ENCODE assay signal across 26 cellular contexts in the genomic region with DNA sequence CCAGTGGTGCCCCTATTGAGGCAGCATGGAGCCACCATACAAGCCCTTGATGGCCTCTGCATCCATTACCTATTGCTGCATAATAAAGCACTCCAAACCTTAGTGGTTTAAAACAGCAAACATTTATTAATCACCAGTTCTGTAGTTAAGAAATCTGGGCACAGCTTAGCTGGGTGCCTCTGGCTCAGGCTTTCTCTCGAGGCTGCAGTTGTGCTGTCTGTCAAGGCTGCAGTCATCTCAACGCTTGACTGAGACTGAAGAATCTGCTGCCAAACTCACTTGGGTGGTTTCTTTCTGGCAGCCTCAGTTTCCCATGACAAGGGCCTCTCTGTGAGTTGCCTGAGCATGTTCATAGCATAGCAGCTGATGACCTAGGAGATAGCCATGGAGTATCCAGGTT.
"Had no signal": no experiment of that assay in that cellular context is flagged by ENCODE, and none has a peak within 500 bp of the region (broad histone marks: within the 10 kb centered on the region; RNA-seq: fewer than 3 reads in every experiment).

No MANE protein-coding gene starts in this region.

- H3K4me1 Mint-ChIP-seq: stimulated activated naive B cell treated with anti-CD40 and anti-IgM and Interleukin-4, amounts not matched to agents 10 μg/mL and 1 μg/mL and 100 μg/mL, for 72 hours had no signal

- H3K4me3 Mint-ChIP-seq: central memory CD8-positive, alpha-beta T cell; natural killer cell; stimulated activated naive B cell treated with anti-CD40 and anti-IgM and Interleukin-4, amounts not matched to agents 10 μg/mL and 1 μg/mL and 100 μg/mL, for 72 hours; stimulated activated naive CD8-positive, alpha-beta T cell treated with anti-CD3 and anti-CD28 coated beads, Interleukin-15, Interleukin-2, amounts not matched to agents 100 ng/mL and 50 ng/mL, for 24 hours had no signal

- H3K4me2 ChIP-seq: hepatocyte had no signal

- H3K9me3 ChIP-seq: colonic mucosa, gastroesophageal sphincter, heart left ventricle, lower lobe of right lung, neutrophil, pancreas, right atrium auricular region, sigmoid colon, spleen, thoracic aorta, transverse colon, upper lobe of right lung, uterus had no signal

- H3K36me3 Mint-ChIP-seq: natural killer cell; stimulated activated naive B cell treated with anti-CD40 and anti-IgM and Interleukin-4, amounts not matched to agents 10 μg/mL and 1 μg/mL and 100 μg/mL, for 72 hours had no signal

- FAIRE-seq: endothelial cell of umbilical vein, kidney, pancreas had no signal

- DNase-seq: colonic mucosa; dermis blood vessel endothelial cell; effector memory CD4-positive, alpha-beta T cell; foreskin fibroblast; heart left ventricle; kidney; left ventricle myocardium superior; lower lobe of right lung; natural killer cell; pancreas; sigmoid colon; spleen; stimulated activated CD4-positive, alpha-beta T cell treated with anti-CD3 and anti-CD28 coated beads, Interleukin-2, amount 100 ng/mL, for 48 hours; stimulated activated naive B cell treated with anti-CD40 and anti-IgM and Interleukin-4, amounts not matched to agents 10 μg/mL and 1 μg/mL and 100 μg/mL, for 72 hours; transverse colon; upper lobe of right lung; uterus had no signal

- H3K27ac ChIP-seq: colonic mucosa, gastroesophageal sphincter, heart left ventricle, hepatocyte, lower lobe of right lung, neutrophil, pancreas, right atrium auricular region, sigmoid colon, skin epidermis, spleen, thoracic aorta, transverse colon, upper lobe of right lung, uterus had no signal

- H3K36me3 ChIP-seq: colonic mucosa, gastroesophageal sphincter, heart left ventricle, lower lobe of right lung, neutrophil, pancreas, right atrium auricular region, sigmoid colon, spleen, thoracic aorta, transverse colon, upper lobe of right lung, uterus had no signal

- H3K27me3 Mint-ChIP-seq: stimulated activated naive CD8-positive, alpha-beta T cell treated with anti-CD3 and anti-CD28 coated beads, Interleukin-15, Interleukin-2, amounts not matched to agents 100 ng/mL and 50 ng/mL, for 24 hours had no signal

- H3K4me1 ChIP-seq: colonic mucosa, gastroesophageal sphincter, pancreas, sigmoid colon, transverse colon, upper lobe of right lung, uterus had no signal

- H3K4me3 ChIP-seq: colonic mucosa, gastroesophageal sphincter, heart left ventricle, hepatocyte, lower lobe of right lung, pancreas, right atrium auricular region, sigmoid colon, skin epidermis, spleen, thoracic aorta, transverse colon, upper lobe of right lung, uterus had no signal

- H3K27ac Mint-ChIP-seq: natural killer cell; stimulated activated naive B cell treated with anti-CD40 and anti-IgM and Interleukin-4, amounts not matched to agents 10 μg/mL and 1 μg/mL and 100 μg/mL, for 72 hours; stimulated activated naive CD8-positive, alpha-beta T cell treated with anti-CD3 and anti-CD28 coated beads, Interleukin-15, Interleukin-2, amounts not matched to agents 100 ng/mL and 50 ng/mL, for 24 hours had no signal

- ATAC-seq: gastroesophageal sphincter; heart left ventricle; left ventricle myocardium superior; lower lobe of right lung; natural killer cell; pancreas; stimulated activated naive B cell treated with anti-CD40 and anti-IgM and Interleukin-4, amounts not matched to agents 10 μg/mL and 1 μg/mL and 100 μg/mL, for 72 hours; upper lobe of right lung had no signal

- H3K9me3 Mint-ChIP-seq: central memory CD8-positive, alpha-beta T cell; natural killer cell; stimulated activated naive B cell treated with anti-CD40 and anti-IgM and Interleukin-4, amounts not matched to agents 10 μg/mL and 1 μg/mL and 100 μg/mL, for 72 hours; stimulated activated naive CD8-positive, alpha-beta T cell treated with anti-CD3 and anti-CD28 coated beads, Interleukin-15, Interleukin-2, amounts not matched to agents 100 ng/mL and 50 ng/mL, for 24 hours had no signal

- H2AFZ ChIP-seq: hepatocyte had no signal

- H3K79me2 ChIP-seq: hepatocyte had no signal

- H3K27me3 ChIP-seq: colonic mucosa, gastroesophageal sphincter, heart left ventricle, hepatocyte, pancreas, right atrium auricular region, sigmoid colon, spleen, transverse colon, upper lobe of right lung, uterus had no signal
